ENCODE assay signal across 8 cellular contexts in genomic region chr10:72332423-72333110, GRCh38. TPM values are rescaled to one million over a fixed set of nuclear protein-coding genes. Genes with fewer than 3 reads are reported as not detected.
DNase-seq lines count a peak whose midpoint lies in the region; ATAC-seq, FAIRE-seq and TF ChIP-seq lines count a peak whose summit lies in the region.

No MANE protein-coding gene starts in this region.

- peaks cover 17% of the 10 kb centered on the region for H3K36me3 Mint-ChIP-seq in activated B cell treated with CpG ODN at 0.5 μM for 24 hours (ENCODE audit: low read depth)
- H3K36me3 Mint-ChIP-seq in stimulated activated memory B cell treated with anti-CD40 and anti-IgM and Interleukin-4, amounts not matched to agents 10 μg/mL and 1 μg/mL and 100 μg/mL, for 72 hours, result peaks cover 23% of the 10 kb centered on the region

- H3K36me3 ChIP-seq in HUES64 (ENCODE audit: insufficient read depth, low read length), result peaks cover 37% of the 10 kb centered on the region
- H3K36me3 ChIP-seq in iPS-15b (ENCODE audit: control insufficient read depth, insufficient read depth, low read length), result peaks cover 21% of the 10 kb centered on the region

- no peaks in the 10 kb centered on the region for H3K9me3 ChIP-seq in HUES64 (ENCODE audit: insufficient read depth, low read depth, low read length)
- no peaks in the 10 kb centered on the region for H3K9me3 ChIP-seq in iPS-15b (ENCODE audit: control insufficient read depth, insufficient read depth, low read length)

- H3K27ac ChIP-seq in HUES64 (ENCODE audit: low read depth, low read length), result peak overlapping the region; percentile 24; the same call in 1 of the 2 replicates

- H3K4me1 ChIP-seq in HUES64 (ENCODE audit: insufficient read depth, low read length), result peaks cover 27% of the 10 kb centered on the region
- peaks cover 7% of the 10 kb centered on the region for H3K4me1 ChIP-seq in iPS-15b (ENCODE audit: control insufficient read depth, insufficient read depth, low read length)

- CTCF ChIA-PET in activated B cell treated with CpG ODN at 0.5 μM for 24 hours (lab: Charles Lee), result interaction anchor here (0.7 to 9.5 kb wide), 14 partner anchors 9 to 244 kb away, joined by 3 to 172 read pairs (median 4); partner anchors contain the start of genes DDIT4 and SPOCK2

- H3K9me3 Mint-ChIP-seq in activated B cell treated with CpG ODN at 0.5 μM for 24 hours, result no peaks in the 10 kb centered on the region
- no peaks in the 10 kb centered on the region for H3K9me3 Mint-ChIP-seq in stimulated activated memory B cell treated with anti-CD40 and anti-IgM and Interleukin-4, amounts not matched to agents 10 μg/mL and 1 μg/mL and 100 μg/mL, for 72 hours

- H3K4me3 Mint-ChIP-seq in activated B cell treated with CpG ODN at 0.5 μM for 24 hours, result peak overlapping the region; percentile 47
- no peak overlapping the region for H3K4me3 Mint-ChIP-seq in stimulated activated memory B cell treated with anti-CD40 and anti-IgM and Interleukin-4, amounts not matched to agents 10 μg/mL and 1 μg/mL and 100 μg/mL, for 72 hours

- no peaks in the 10 kb centered on the region for H3K27me3 Mint-ChIP-seq in activated B cell treated with CpG ODN at 0.5 μM for 24 hours
- H3K27me3 Mint-ChIP-seq in stimulated activated memory B cell treated with anti-CD40 and anti-IgM and Interleukin-4, amounts not matched to agents 10 μg/mL and 1 μg/mL and 100 μg/mL, for 72 hours, result no peaks in the 10 kb centered on the region

- peak overlapping the region; percentile 94 for H3K27ac Mint-ChIP-seq in activated B cell treated with CpG ODN at 0.5 μM for 24 hours
- peak overlapping the region; percentile 90 for H3K27ac Mint-ChIP-seq in stimulated activated memory B cell treated with anti-CD40 and anti-IgM and Interleukin-4, amounts not matched to agents 10 μg/mL and 1 μg/mL and 100 μg/mL, for 72 hours

- DNase-seq in activated B cell treated with CpG ODN at 0.5 μM for 24 hours (no peak), D721Med (ENCODE audit: insufficient read length, low spot score) (no peak)
- DNase-seq in stimulated activated naive CD4-positive, alpha-beta T cell (lab: John Stamatoyannopoulos, UW), result no peak

- POLR2A ChIA-PET in activated B cell treated with CpG ODN at 0.5 μM for 24 hours (lab: Charles Lee), result interaction anchor here (0.6 to 35.9 kb wide), 32 partner anchors 9 to 917 kb away, joined by 3 to 1996 read pairs (median 6); partner anchors contain the start of genes ANAPC16, ASCC1, DDIT4 and DNAJB12

- H3K4me1 Mint-ChIP-seq in activated B cell treated with CpG ODN at 0.5 μM for 24 hours, result peaks cover 94% of the 10 kb centered on the region
- peaks cover 97% of the 10 kb centered on the region for H3K4me1 Mint-ChIP-seq in stimulated activated memory B cell treated with anti-CD40 and anti-IgM and Interleukin-4, amounts not matched to agents 10 μg/mL and 1 μg/mL and 100 μg/mL, for 72 hours

- no peaks in the 10 kb centered on the region for H3K27me3 ChIP-seq in HUES64 (ENCODE audit: insufficient read depth, low read length)
- H3K27me3 ChIP-seq in iPS-15b (ENCODE audit: control insufficient read depth, insufficient read depth, low read length), result no peaks in the 10 kb centered on the region

- no peak for FAIRE-seq in D721Med (lab: Jason Lieb, UNC)

- intact Hi-C loops in activated B cell treated with CpG ODN at 0.5 μM for 24 hours (cut with micrococcal nuclease), result loop anchor here (10.0 kb wide), 1 partner anchor 568 kb away; no protein-coding TSS in a partner anchor

- H3K9ac ChIP-seq in HUES64 (ENCODE audit: low read depth, low read length), result peak overlapping the region; percentile 37; the same call in 1 of the 2 replicates
- H3K9ac ChIP-seq in iPS-15b (ENCODE audit: low read depth, low read length), result peak overlapping the region; percentile 60

- no peak for TF ChIP-seq CTCF in activated B cell treated with CpG ODN at 0.5 μM for 24 hours (IDR thresholded peaks at IDR 0.05)
- TF ChIP-seq CTCF in D721Med (IDR thresholded peaks at IDR 0.05; ENCODE audit: insufficient read depth, missing control alignments), result no peak

- 64% methylated on average over 11 of the region's 12 CpGs for WGBS in HUES64

- H3K4me3 ChIP-seq in HUES64 (ENCODE audit: low read length) (no peak overlapping the region), iPS-15b (ENCODE audit: low read depth, low read length) (no peak overlapping the region)

- ATAC-seq in activated B cell treated with CpG ODN at 0.5 μM for 24 hours (ENCODE audit: low read depth) (no peak), HG03520 (IDR thresholded peaks at IDR 0.05; ENCODE audit: unreplicated experiment) (no peak), esophagus mucosa (no peak)
- ATAC-seq in stimulated activated memory B cell treated with anti-CD40 and anti-IgM and Interleukin-4, amounts not matched to agents 10 μg/mL and 1 μg/mL and 100 μg/mL, for 72 hours, result no peak

RNA-seq across cellular contexts. Expression of gene DNAJB12, which starts 22.2 kb away (rescaled TPM):
- polyA plus RNA-seq in HUES64 (2013, experiment 1 of 2), result 14.8 TPM
- polyA plus RNA-seq in HUES64 (2013, experiment 2 of 2), result 13.7 TPM
- total RNA-seq in activated B cell treated with CpG ODN at 0.5 μM for 24 hours (39.0 and 39.9 TPM in 2 replicates), esophagus mucosa (21.6 TPM)

RNA-seq across cellular contexts. Expression of gene DDIT4, which starts 58.8 kb away (rescaled TPM):
- polyA plus RNA-seq in HUES64 (2013, experiment 1 of 2), result 23.1 TPM
- polyA plus RNA-seq in HUES64 (2013, experiment 2 of 2), result 25.9 TPM
- total RNA-seq in activated B cell treated with CpG ODN at 0.5 μM for 24 hours (175 and 180 TPM in 2 replicates), esophagus mucosa (417 TPM)
